ENCODE assay signal across 5 cellular contexts in genomic region chr5:29127524-29128156, GRCh38.
DNase-seq lines count a peak whose midpoint lies in the region; ATAC-seq, FAIRE-seq and TF ChIP-seq lines count a peak whose summit lies in the region.
"Not testable (repeated sequence)": the region's sequence is repeated elsewhere in the genome, so short reads cannot be mapped to it uniquely, and the experiment has no call there.

No MANE protein-coding gene starts in this region.

- not testable (repeated sequence) for H3K4me3 ChIP-seq in MG63; PC-9; kidney (ENCODE audit: low read length in 2 of 2); mucosa of descending colon

- not testable (repeated sequence) for H3K36me3 ChIP-seq in MG63; PC-9 (ENCODE audit: low read depth); kidney (ENCODE audit: control insufficient read depth in 1 of 2, insufficient read depth in 2 of 2, low read length in 2 of 2); mucosa of descending colon (ENCODE audit: low read depth)

- not testable (repeated sequence) for H3K27me3 ChIP-seq in MG63; PC-9 (ENCODE audit: insufficient read depth, low read depth)

- intact Hi-C loops in PC-9 (cut with micrococcal nuclease; ENCODE audit: unreplicated experiment); kidney (cut with DNase I); mucosa of descending colon (cut with DNase I, micrococcal nuclease): not testable (repeated sequence)

- FAIRE-seq in kidney (lab: Jason Lieb, UNC) = not testable (repeated sequence)

- not testable (repeated sequence) for H3K9ac ChIP-seq in kidney (ENCODE audit: low read length in 2 of 2)

- H4K20me1 ChIP-seq in PC-9 (ENCODE audit: insufficient read depth) = not testable (repeated sequence)

- H3F3A ChIP-seq in PC-9 (ENCODE audit: insufficient read depth, low read depth) = not testable (repeated sequence)

- peak overlapping the region; percentile 63; the same call in 1 of the 2 replicates for H2AFZ ChIP-seq in PC-9

- CTCF ChIA-PET in PC-9 (lab: Charles Lee) = not testable (repeated sequence)

- H3K27ac ChIP-seq in PC-9; kidney (ENCODE audit: low read depth in 2 of 2, low read length in 2 of 2): not testable (repeated sequence)

- H3K9me2 ChIP-seq in PC-9 (ENCODE audit: insufficient read depth) = not testable (repeated sequence)

- not testable (repeated sequence) for H3K4me1 ChIP-seq in PC-9 (replicated peaks; ENCODE audit: insufficient read depth); kidney (ENCODE audit: control insufficient read depth in 1 of 2, insufficient read depth in 1 of 2, low read depth in 1 of 2, low read length in 2 of 2); mucosa of descending colon (ENCODE audit: low read depth)

- H3K4me2 ChIP-seq in PC-9 = not testable (repeated sequence)

- POLR2A ChIA-PET in PC-9 (lab: Charles Lee; ENCODE audit: unreplicated experiment) = not testable (repeated sequence)

- not testable (repeated sequence) for H3K9me3 ChIP-seq in MG63; PC-9 (ENCODE audit: insufficient read depth, low read depth); kidney (ENCODE audit: control insufficient read depth in 1 of 2, low read length in 2 of 2); mucosa of descending colon

- DNase-seq in MG63 (peak; percentile 2), activated gamma-delta T cell (lab: John Stamatoyannopoulos, UW) (peak; percentile 9), kidney (peak; percentile 41), mucosa of descending colon (peak in 2 of 3 donors; percentile 16 to 39)
- DNase-seq in PC-9 = not testable (repeated sequence)

- ATAC-seq in mucosa of descending colon = not testable (repeated sequence)

- BruUV-seq in PC-9 (replicated peaks; lab: Mats Ljungman, UMichigan) = not testable (repeated sequence)

- not testable (repeated sequence) for TF ChIP-seq CTCF in PC-9 (conservative IDR thresholded peaks at IDR 0.05); kidney (IDR thresholded peaks at IDR 0.05; ENCODE audit: borderline replicate concordance, extremely low read depth, insufficient read depth); mucosa of descending colon (IDR thresholded peaks at IDR 0.05)

- H3K79me2 ChIP-seq in PC-9 (ENCODE audit: low read depth) = not testable (repeated sequence)
